7 cellular contexts compared by ENCODE assay signal in the genomic region with DNA sequence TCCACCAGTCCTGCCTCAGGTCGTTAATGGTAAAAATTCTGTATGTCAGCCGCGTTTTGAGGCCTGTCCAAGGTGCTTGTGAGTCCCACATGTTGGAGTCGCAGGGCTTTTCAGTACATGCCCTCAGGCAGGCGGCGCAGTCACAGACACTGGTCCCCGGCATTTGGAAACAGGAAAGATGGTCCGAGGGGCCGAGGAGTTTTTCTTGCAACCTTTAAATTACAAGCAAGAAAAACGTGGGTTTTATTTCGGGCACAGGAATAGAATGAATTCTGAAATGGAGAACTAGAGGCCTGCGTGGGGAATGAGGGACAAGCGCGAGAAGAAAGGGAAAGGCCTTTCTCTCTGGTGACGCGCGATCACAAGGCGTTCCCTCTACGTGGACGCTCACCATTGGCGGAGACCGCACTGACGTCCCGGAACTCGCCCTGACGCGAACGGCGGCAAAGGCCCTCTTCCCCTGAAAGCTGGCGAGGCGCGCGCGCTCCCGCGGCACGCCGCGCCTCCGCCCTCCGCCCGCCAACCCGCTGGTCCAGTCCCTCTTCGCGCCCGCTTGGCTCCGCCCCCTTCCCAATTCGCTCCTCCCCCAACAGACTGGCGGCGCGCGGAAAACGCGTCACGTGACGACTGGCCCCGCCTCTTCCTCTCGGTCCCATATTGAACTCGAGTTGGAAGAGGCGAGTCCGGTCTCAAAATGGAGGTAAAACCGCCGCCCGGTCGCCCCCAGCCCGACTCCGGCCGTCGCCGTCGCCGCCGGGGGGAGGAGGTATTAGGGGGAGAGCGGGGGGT. TPM values are rescaled to one million over a fixed set of nuclear protein-coding genes. Genes with fewer than 3 reads are reported as not detected.
DNase-seq lines count a peak whose midpoint lies in the region; ATAC-seq and TF ChIP-seq lines count a peak whose summit lies in the region.

A gene (plus strand): TSS at position 689 of the 789 bp plus-strand sequence. CDS start 6 bp downstream, at position 695.

- 1% methylated on average over 56 of the region's 74 CpGs for WGBS in hepatocyte (ENCODE audit: low lambda C conversion rate, missing lambda C conversion rate)

- peak; percentile 98 to 99 for DNase-seq in NCI-H2081 (lab: John Stamatoyannopoulos, UW)
- DNase-seq in T1000 (lab: John Stamatoyannopoulos, UW), result peak; percentile 98
- DNase-seq in astrocyte of the hippocampus (ENCODE audit: low read depth, low spot score), result peak; percentile 100
- DNase-seq in hepatocyte (ENCODE audit: low spot score), result peak; percentile 99
- peak; percentile 95 for DNase-seq in renal cortical epithelial cell (ENCODE audit: low read depth)

- peak within 1 kb of the TSS; percentile 86 for H3K4me2 ChIP-seq in hepatocyte

- H2AFZ ChIP-seq in hepatocyte, result peak within 1 kb of the TSS; percentile 4

- no peaks in the 10 kb centered on the region for H3K27me3 ChIP-seq in hepatocyte

- peaks cover 41% of the 10 kb centered on the region for H4K20me1 ChIP-seq in hepatocyte (ENCODE audit: insufficient read depth, poor library complexity, severe bottlenecking)

- peaks cover 21% of the 10 kb centered on the region for H3K4me1 ChIP-seq in hepatocyte (ENCODE audit: insufficient read depth)

- peaks cover 7% of the 10 kb centered on the region for H3K36me3 ChIP-seq in hepatocyte (replicated peaks; ENCODE audit: insufficient read depth, low read depth)

- TF ChIP-seq CTCF in hepatocyte (IDR thresholded peaks at IDR 0.05; ENCODE audit: poor library complexity), result peak; percentile 13

- peak within 1 kb of the TSS; percentile 99 for H3K27ac ChIP-seq in hepatocyte

- no peaks in the 10 kb centered on the region for H3K9me3 ChIP-seq in hepatocyte (ENCODE audit: low read depth)

- peaks cover 60% of the 10 kb centered on the region for H3K79me2 ChIP-seq in hepatocyte

- no peaks in the 10 kb centered on the region for H3K9me2 ChIP-seq in hepatocyte (replicated peaks; ENCODE audit: insufficient read depth)

- ATAC-seq in GM18508 (IDR thresholded peaks at IDR 0.05; ENCODE audit: insufficient read depth, unreplicated experiment) (peak; percentile 78), HG03025 (IDR thresholded peaks at IDR 0.05; ENCODE audit: low FRiP score, unreplicated experiment) (peak; percentile 90)

- peak within 1 kb of the TSS; percentile 77 for H3K4me3 ChIP-seq in hepatocyte

RNA-seq across cellular contexts. Expression of the gene that starts here (rescaled TPM):
- total RNA-seq in hepatocyte (54.9 and 56.1 TPM in 2 replicates), renal cortical epithelial cell (39.4 and 78.7 TPM in 2 replicates)
- 48.5 and 59.5 TPM in 2 replicates for polyA plus RNA-seq in hepatocyte

Comparison
In these comparisons a context has a peak if more than half of its experiments do, and no peak if none do; other contexts are left out.
1. Peak in every context shown above with its lines: DNase-seq, ATAC-seq, H3K4me3 ChIP-seq and H3K27ac ChIP-seq.